In genomic region chr1:210366767-210367166, GRCh38 we compare ENCODE assay signal across 1 cellular context.
A peak's percentile ranks its signal among the peaks of the same experiment; 100 is the strongest.
TF ChIP-seq lines count a peak whose summit lies in the region.

No MANE protein-coding gene starts in this region.

TF ChIP-seq in HepG2, 621 proteins besides CTCF, POLR2A, EP300 and RAD21 (continued from another document and continues in another):
- TF ChIP-seq ATF4 (CRISPR knock-in tag; IDR thresholded peaks at IDR 0.05) = no peak
- TF ChIP-seq POGK (CRISPR knock-in tag; conservative IDR thresholded peaks at IDR 0.05) = no peak
- TF ChIP-seq ZNF670 (CRISPR knock-in tag; IDR thresholded peaks at IDR 0.05; ENCODE audit: borderline replicate concordance) = no peak
- peak; percentile 58; the same call in 1 of the 2 replicates for TF ChIP-seq ZNF792 (CRISPR knock-in tag; IDR thresholded peaks at IDR 0.05)
- no peak for TF ChIP-seq ZBTB40 (IDR thresholded peaks at IDR 0.05)
- no peak for TF ChIP-seq ZBTB40 (CRISPR knock-in tag; IDR thresholded peaks at IDR 0.05)
- no peak for TF ChIP-seq LBX2 (CRISPR knock-in tag; IDR thresholded peaks at IDR 0.05; ENCODE audit: borderline replicate concordance)
- TF ChIP-seq MEIS1 (CRISPR knock-in tag; IDR thresholded peaks at IDR 0.05; ENCODE audit: borderline replicate concordance) = no peak
- TF ChIP-seq ETV5 (CRISPR knock-in tag; IDR thresholded peaks at IDR 0.05; ENCODE audit: borderline replicate concordance) = peak; percentile 49; the same call in 1 of the 2 replicates
- no peak for TF ChIP-seq NCOA2 (CRISPR knock-in tag; IDR thresholded peaks at IDR 0.05)
- TF ChIP-seq ZNF484 (CRISPR knock-in tag; IDR thresholded peaks at IDR 0.05; ENCODE audit: borderline replicate concordance, low read depth) = no peak
- no peak for TF ChIP-seq ZNF782 (CRISPR knock-in tag; IDR thresholded peaks at IDR 0.05; ENCODE audit: borderline replicate concordance)
- TF ChIP-seq ZNF274 (CRISPR knock-in tag; IDR thresholded peaks at IDR 0.05) = no peak
- no peak for TF ChIP-seq HNRNPUL1 (IDR thresholded peaks at IDR 0.05; ENCODE audit: low read depth, low read length)
- 0 out of 2 replicates have a peak, but pooled peaks have one; percentile 31 for TF ChIP-seq ZMAT3 (CRISPR knock-in tag; conservative IDR thresholded peaks at IDR 0.05)
- TF ChIP-seq ZNF180 (CRISPR knock-in tag; IDR thresholded peaks at IDR 0.05; ENCODE audit: borderline replicate concordance, low read depth) = no peak
- no peak for TF ChIP-seq NFIC (IDR thresholded peaks at IDR 0.05; ENCODE audit: low read length)
- no peak for TF ChIP-seq SSRP1 (CRISPR knock-in tag; IDR thresholded peaks at IDR 0.05)
- no peak for TF ChIP-seq MAFK (conservative IDR thresholded peaks at IDR 0.05 in 1 of 2, IDR thresholded peaks at IDR 0.05 in 1 of 2; ENCODE audit: low read length in 2 of 2)
- no peak for TF ChIP-seq ZNF101 (CRISPR knock-in tag; IDR thresholded peaks at IDR 0.05; ENCODE audit: borderline replicate concordance, low read depth)
- TF ChIP-seq ZNF550 (CRISPR knock-in tag; IDR thresholded peaks at IDR 0.05; ENCODE audit: borderline replicate concordance) = no peak
- peak; percentile 9; the same call in 1 of the 3 replicates for TF ChIP-seq MXI1 (IDR thresholded peaks at IDR 0.05; ENCODE audit: borderline replicate concordance, low read depth, low read length)
- no peak for TF ChIP-seq SRSF1 (optimal IDR thresholded peaks at IDR 0.05; ENCODE audit: low read depth, low read length)
- TF ChIP-seq PAF1 (CRISPR knock-in tag; IDR thresholded peaks at IDR 0.05) = no peak
- no peak for TF ChIP-seq ZSCAN12 (CRISPR knock-in tag; IDR thresholded peaks at IDR 0.05)
- no peak for TF ChIP-seq ZNF124 (CRISPR knock-in tag; IDR thresholded peaks at IDR 0.05)
- TF ChIP-seq HES4 (CRISPR knock-in tag; IDR thresholded peaks at IDR 0.05; ENCODE audit: borderline replicate concordance) = no peak
- TF ChIP-seq YY1 (IDR thresholded peaks at IDR 0.05; ENCODE audit: insufficient read depth, insufficient replicate concordance, low read depth, low read length) = no peak
- TF ChIP-seq ZNF20 (CRISPR knock-in tag; IDR thresholded peaks at IDR 0.05) = no peak
- no peak for TF ChIP-seq ZNF232 (CRISPR knock-in tag; IDR thresholded peaks at IDR 0.05; ENCODE audit: borderline replicate concordance)
- no peak for TF ChIP-seq ZNF33A (CRISPR knock-in tag; IDR thresholded peaks at IDR 0.05; ENCODE audit: borderline replicate concordance)
- no peak for TF ChIP-seq ZHX2 (IDR thresholded peaks at IDR 0.05; ENCODE audit: low read depth)
- TF ChIP-seq ZHX2 (CRISPR knock-in tag; IDR thresholded peaks at IDR 0.05; ENCODE audit: borderline replicate concordance) = no peak
- TF ChIP-seq ZNF576 (CRISPR knock-in tag; IDR thresholded peaks at IDR 0.05) = no peak
- no peak for TF ChIP-seq ZNF33B (CRISPR knock-in tag; IDR thresholded peaks at IDR 0.05)
- no peak for TF ChIP-seq TCF7L2 (IDR thresholded peaks at IDR 0.05; ENCODE audit: low read depth, low read length)
- TF ChIP-seq HINFP (CRISPR knock-in tag; IDR thresholded peaks at IDR 0.05; ENCODE audit: low read depth) = no peak
- no peak for TF ChIP-seq ZNF263 (CRISPR knock-in tag; IDR thresholded peaks at IDR 0.05)
- no peak for TF ChIP-seq ZBTB43 (CRISPR knock-in tag; conservative IDR thresholded peaks at IDR 0.05)
- no peak for TF ChIP-seq GLI4 (CRISPR knock-in tag; IDR thresholded peaks at IDR 0.05; ENCODE audit: borderline replicate concordance)
- TF ChIP-seq ZNF616 (CRISPR knock-in tag; IDR thresholded peaks at IDR 0.05; ENCODE audit: low read depth) = no peak
- no peak for TF ChIP-seq SNRNP70 (IDR thresholded peaks at IDR 0.05; ENCODE audit: low read depth, low read length)
- no peak for TF ChIP-seq GABPA (IDR thresholded peaks at IDR 0.05; ENCODE audit: low read depth, low read length)
- no peak for TF ChIP-seq GABPA (CRISPR knock-in tag; IDR thresholded peaks at IDR 0.05; ENCODE audit: low read depth)
- no peak for TF ChIP-seq IKZF1 (IDR thresholded peaks at IDR 0.05)
- no peak for TF ChIP-seq BHLHE40 (IDR thresholded peaks at IDR 0.05; ENCODE audit: low read length)
